19 cellular contexts compared by ENCODE assay signal in genomic region chr17:76048025-76048605, GRCh38. TPM values are rescaled to one million over a fixed set of nuclear protein-coding genes. Genes with fewer than 3 reads are reported as not detected.
DNase-seq lines count a peak whose midpoint lies in the region; ATAC-seq, FAIRE-seq and TF ChIP-seq lines count a peak whose summit lies in the region.
"Had no signal": no experiment of that assay in that cellular context is flagged by ENCODE, and none has a peak within 500 bp of the region (broad histone marks: within the 10 kb centered on the region; RNA-seq: fewer than 3 reads in every experiment).

No MANE protein-coding gene starts in this region.

- H3K9ac ChIP-seq in astrocyte (ENCODE audit: low read length) (peak overlapping the region; percentile 6), rectal smooth muscle tissue (ENCODE audit: low read length) (no peak overlapping the region)
- H3K9ac ChIP-seq: neural progenitor cell had no signal

- no peak for ATAC-seq in CD8-positive, alpha-beta T cell
- ATAC-seq in GM21390 (IDR thresholded peaks at IDR 0.05; ENCODE audit: unreplicated experiment) (no peak), GM18858 (IDR thresholded peaks at IDR 0.05; ENCODE audit: unreplicated experiment) (no peak)
- ATAC-seq: esophagus mucosa had no signal

- no peak overlapping the region for H3K4me3 Mint-ChIP-seq in CD8-positive, alpha-beta T cell
- H3K4me3 Mint-ChIP-seq in astrocyte (ENCODE audit: unreplicated experiment): no peak overlapping the region
- H3K4me3 Mint-ChIP-seq: brain, neural progenitor cell had no signal

- no peak overlapping the region for H2AFZ ChIP-seq in astrocyte (ENCODE audit: low read depth, low read length)
- H2AFZ ChIP-seq: neural progenitor cell had no signal

- FAIRE-seq in astrocyte (lab: Jason Lieb, UNC): no peak

- no peaks in the 10 kb centered on the region for H3K9me3 Mint-ChIP-seq in CD8-positive, alpha-beta T cell
- H3K9me3 Mint-ChIP-seq in astrocyte (ENCODE audit: unreplicated experiment): no peaks in the 10 kb centered on the region
- H3K9me3 Mint-ChIP-seq: brain, neural progenitor cell had no signal

- POLR2A ChIA-PET in CD8-positive, alpha-beta T cell (lab: Charles Lee): no interaction called here

- H3K79me2 ChIP-seq in astrocyte (ENCODE audit: insufficient read depth, low read length): peaks cover 15% of the 10 kb centered on the region

- peaks cover 5% of the 10 kb centered on the region for H3K4me1 ChIP-seq in CD8-positive, alpha-beta T cell (ENCODE audit: insufficient read depth, low read length)
- H3K4me1 ChIP-seq in astrocyte (ENCODE audit: insufficient read depth, low read length) (peaks cover 24% of the 10 kb centered on the region), rectal smooth muscle tissue (ENCODE audit: control insufficient read depth, insufficient read depth, low read length) (peaks cover 10% of the 10 kb centered on the region)
- H3K4me1 ChIP-seq: right atrium auricular region had no signal

- peak overlapping the region; percentile 2 for H3K4me2 ChIP-seq in astrocyte (ENCODE audit: low read length)
- H3K4me2 ChIP-seq: neural progenitor cell had no signal

- intact Hi-C loops in CD8-positive, alpha-beta T cell (cut with DNase I, micrococcal nuclease): no loop called here

- peak overlapping the region; percentile 30 for H3K27ac Mint-ChIP-seq in CD8-positive, alpha-beta T cell
- H3K27ac Mint-ChIP-seq in astrocyte (ENCODE audit: unreplicated experiment): peak overlapping the region; percentile 41
- H3K27ac Mint-ChIP-seq: neural progenitor cell had no signal

- no peak for DNase-seq in CD8-positive, alpha-beta T cell
- no peak for DNase-seq in astrocyte (ENCODE audit: low read depth)
- no peak for DNase-seq in OCI-M2 (lab: John Stamatoyannopoulos, UW; ENCODE audit: unreplicated experiment)
- DNase-seq: DMS79, dorsolateral prefrontal cortex, mammary epithelial cell, NCI-H1048, NCI-H2081, NCI-H774, T-helper 1 cell had no signal

- H3K27me3 Mint-ChIP-seq in CD8-positive, alpha-beta T cell (ENCODE audit: low read depth): no peaks in the 10 kb centered on the region
- H3K27me3 Mint-ChIP-seq in astrocyte (ENCODE audit: low read depth, unreplicated experiment): no peaks in the 10 kb centered on the region
- H3K27me3 Mint-ChIP-seq: brain had no signal

- no peak for TF ChIP-seq CTCF in CD8-positive, alpha-beta T cell (IDR thresholded peaks at IDR 0.05)
- TF ChIP-seq CTCF in astrocyte (IDR thresholded peaks at IDR 0.05; ENCODE audit: insufficient read depth, low read depth, low read length): no peak

- no peaks in the 10 kb centered on the region for H3K9me3 ChIP-seq in CD8-positive, alpha-beta T cell (ENCODE audit: low read length)
- H3K9me3 ChIP-seq in KOPT-K1 (ENCODE audit: insufficient read depth, low read length, poor library complexity, severe bottlenecking) (no peaks in the 10 kb centered on the region), astrocyte (ENCODE audit: insufficient read depth, low read depth, low read length) (no peaks in the 10 kb centered on the region)
- H3K9me3 ChIP-seq: right atrium auricular region had no signal

- H3K4me3 ChIP-seq in CD8-positive, alpha-beta T cell (ENCODE audit: low read depth, low read length): no peak overlapping the region
- no peak overlapping the region for H3K4me3 ChIP-seq in astrocyte (ENCODE audit: insufficient read depth, low read depth, low read length)
- no peak overlapping the region for H3K4me3 ChIP-seq in rectal smooth muscle tissue (ENCODE audit: low read length)
- H3K4me3 ChIP-seq: dorsolateral prefrontal cortex, neural progenitor cell, right atrium auricular region had no signal

- H3K4me1 Mint-ChIP-seq in CD8-positive, alpha-beta T cell (ENCODE audit: low read depth): peaks cover 16% of the 10 kb centered on the region
- peaks cover 26% of the 10 kb centered on the region for H3K4me1 Mint-ChIP-seq in astrocyte (ENCODE audit: low read depth, unreplicated experiment)

- H3K36me3 ChIP-seq in CD8-positive, alpha-beta T cell (ENCODE audit: insufficient read depth, low read length): peaks cover 68% of the 10 kb centered on the region
- H3K36me3 ChIP-seq in KOPT-K1 (ENCODE audit: insufficient read depth, low read length) (peaks cover 98% of the 10 kb centered on the region), astrocyte (ENCODE audit: insufficient read depth, low read length) (peaks cover 47% of the 10 kb centered on the region), rectal smooth muscle tissue (ENCODE audit: control insufficient read depth, insufficient read depth, low read length) (peaks cover 46% of the 10 kb centered on the region)

- no peaks in the 10 kb centered on the region for H3K27me3 ChIP-seq in CD8-positive, alpha-beta T cell (ENCODE audit: insufficient read depth, low read length)
- H3K27me3 ChIP-seq in astrocyte (ENCODE audit: insufficient read depth, low read length) (no peaks in the 10 kb centered on the region), rectal smooth muscle tissue (ENCODE audit: control insufficient read depth, insufficient read depth, low read length) (no peaks in the 10 kb centered on the region)
- H3K27me3 ChIP-seq: dorsolateral prefrontal cortex, neural progenitor cell, right atrium auricular region had no signal

- H3K36me3 Mint-ChIP-seq in CD8-positive, alpha-beta T cell: peaks cover 84% of the 10 kb centered on the region
- peaks cover 37% of the 10 kb centered on the region for H3K36me3 Mint-ChIP-seq in astrocyte (ENCODE audit: low read depth, unreplicated experiment)

- peaks cover 56% of the 10 kb centered on the region for H4K20me1 ChIP-seq in astrocyte (ENCODE audit: insufficient read depth, low read length)

- CTCF ChIA-PET in CD8-positive, alpha-beta T cell (lab: Charles Lee): interaction anchor here (1.1 kb wide), 1 partner anchor 71 kb away, joined by 3 read pairs; no protein-coding TSS in a partner anchor

- H3K27ac ChIP-seq in CD8-positive, alpha-beta T cell (ENCODE audit: low read depth, low read length): no peak overlapping the region
- H3K27ac ChIP-seq in KOPT-K1 (ENCODE audit: low read depth, low read length, poor library complexity, severe bottlenecking): peak overlapping the region; percentile 2
- peak overlapping the region; percentile 30 for H3K27ac ChIP-seq in astrocyte (ENCODE audit: low read depth, low read length)
- H3K27ac ChIP-seq in rectal smooth muscle tissue (ENCODE audit: low read depth, low read length): peak overlapping the region; percentile 78
- H3K27ac ChIP-seq: dorsolateral prefrontal cortex, neural progenitor cell, right atrium auricular region had no signal

RNA-seq across cellular contexts. Expression of gene EVPL, which starts 21.0 kb away (rescaled TPM):
- total RNA-seq in CD8-positive, alpha-beta T cell: 1 to 10 TPM in 1 of 2 experiments, under 1 TPM in 1; 0.38 to 1.1 TPM
- total RNA-seq in astrocyte: not detected in 2 replicates
- total RNA-seq: IMR-90 had no signal

RNA-seq across cellular contexts. Expression of gene SRP68, which starts 24.2 kb away (rescaled TPM):
- 10 to 100 TPM; 93.6 to 99.9 TPM for total RNA-seq in CD8-positive, alpha-beta T cell
- total RNA-seq in astrocyte: 74.3 and 75.3 TPM in 2 replicates

RNA-seq across cellular contexts. Expression of gene GALR2, which starts 26.5 kb away (rescaled TPM):
- total RNA-seq in CD8-positive, alpha-beta T cell: 1 to 10 TPM; 1.7 to 2.4 TPM
- 0.36 TPM in 1 of 2 replicates, not detected in the other for total RNA-seq in astrocyte
- total RNA-seq: IMR-90, mammary epithelial cell, right atrium auricular region had no signal

RNA-seq across cellular contexts. Expression of gene ZACN, which starts 30.9 kb away (rescaled TPM):
- total RNA-seq in CD8-positive, alpha-beta T cell: 1 to 10 TPM; 1.2 to 2.0 TPM
- total RNA-seq in astrocyte: 0.23 TPM in 1 of 2 replicates, not detected in the other
- total RNA-seq: esophagus mucosa, IMR-90, mammary epithelial cell, right atrium auricular region had no signal

RNA-seq across cellular contexts. Expression of gene CDK3, which starts 47.5 kb away (rescaled TPM):
- 1 to 10 TPM; 2.1 to 3.3 TPM for total RNA-seq in CD8-positive, alpha-beta T cell
- 5.0 and 7.5 TPM in 2 replicates for total RNA-seq in astrocyte
